ENCODE assay signal across 24 cellular contexts in the genomic region with DNA sequence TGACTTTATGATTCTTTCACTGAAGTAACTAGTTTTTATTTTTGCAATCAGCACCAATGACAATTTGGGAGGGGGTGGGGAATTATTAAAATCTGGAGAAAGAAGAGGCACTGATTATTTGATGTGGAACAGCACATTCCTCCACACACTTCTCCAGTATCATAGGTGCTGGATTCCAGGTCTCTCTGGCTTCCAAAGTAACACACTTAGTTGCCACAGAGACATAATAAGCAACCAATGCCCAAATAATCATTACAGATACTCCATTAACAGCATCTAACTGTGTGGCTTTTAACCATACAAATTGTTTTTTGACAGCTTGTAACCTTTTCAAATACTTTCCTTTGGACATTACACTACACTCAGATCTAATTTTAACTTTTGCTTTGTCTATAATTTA.
"Had no signal": no experiment of that assay in that cellular context is flagged by ENCODE, and none has a peak within 500 bp of the region (broad histone marks: within the 10 kb centered on the region; RNA-seq: fewer than 3 reads in every experiment).

No MANE protein-coding gene starts in this region.

- ATAC-seq: gastrocnemius medialis; left colon; natural killer cell treated with Interleukin-12 subunit alpha and Interleukin-12 subunit beta and Interleukin-15 and Interleukin-18, amount 100 ng/mL, for 72 hours; right lobe of liver; stimulated activated naive CD8-positive, alpha-beta T cell treated with anti-CD3 and anti-CD28 coated beads, Interleukin-15, amount 100 ng/mL, for 72 hours; upper lobe of right lung had no signal

- H3K79me2 ChIP-seq: parathyroid adenoma had no signal

- H3K4me3 ChIP-seq: dorsolateral prefrontal cortex, gastrocnemius medialis, lung, right lobe of liver, suprapubic skin, transverse colon, upper lobe of right lung, vagina had no signal

- H3K9ac ChIP-seq: parathyroid adenoma had no signal

- H3K9me3 ChIP-seq: gastrocnemius medialis, right lobe of liver, suprapubic skin, transverse colon, upper lobe of right lung, vagina had no signal

- DNase-seq: dorsolateral prefrontal cortex; effector CD4-positive, alpha-beta T cell; foreskin fibroblast; gastrocnemius medialis; glutamatergic neuron; islet precursor cell; kidney glomerular epithelial cell; left colon; naive B cell; right lobe of liver; small intestine; stimulated activated CD4-positive, alpha-beta T cell treated with anti-CD3 and anti-CD28 coated beads, Interleukin-12 subunit alpha, Interleukin-12 subunit beta, amount 100 ng/mL, for 4 hours; stimulated activated CD4-positive, alpha-beta T cell treated with anti-CD3 and anti-CD28 coated beads, Interleukin-1b, Interleukin-23, amount 100 ng/mL, for 48 hours; stimulated activated CD4-positive, alpha-beta T cell treated with anti-CD3 and anti-CD28 coated beads, Interleukin-4, amount 100 ng/mL, for 1 hour; stimulated activated CD8-positive, alpha-beta memory T cell treated with anti-CD3 and anti-CD28 coated beads, Interleukin-4, amount 100 ng/mL, for 48 hours; stimulated activated naive CD4-positive, alpha-beta T cell; stimulated activated naive CD8-positive, alpha-beta T cell treated with anti-CD3 and anti-CD28 coated beads, Interleukin-15, amount 100 ng/mL, for 72 hours; transverse colon; upper lobe of right lung had no signal

- H3K36me3 ChIP-seq: gastrocnemius medialis, right lobe of liver, suprapubic skin, transverse colon, upper lobe of right lung, vagina had no signal

- H3K27ac ChIP-seq: dorsolateral prefrontal cortex, gastrocnemius medialis, parathyroid adenoma, right lobe of liver, suprapubic skin, upper lobe of right lung, vagina had no signal

- H3K4me1 ChIP-seq: gastrocnemius medialis, parathyroid adenoma, right lobe of liver, upper lobe of right lung had no signal

- H2AFZ ChIP-seq: parathyroid adenoma had no signal

- H3K27me3 ChIP-seq: dorsolateral prefrontal cortex, gastrocnemius medialis, right lobe of liver, suprapubic skin, transverse colon, upper lobe of right lung, vagina had no signal
